Comparison of ENCODE assay signal across 26 cellular contexts in the genomic region with DNA sequence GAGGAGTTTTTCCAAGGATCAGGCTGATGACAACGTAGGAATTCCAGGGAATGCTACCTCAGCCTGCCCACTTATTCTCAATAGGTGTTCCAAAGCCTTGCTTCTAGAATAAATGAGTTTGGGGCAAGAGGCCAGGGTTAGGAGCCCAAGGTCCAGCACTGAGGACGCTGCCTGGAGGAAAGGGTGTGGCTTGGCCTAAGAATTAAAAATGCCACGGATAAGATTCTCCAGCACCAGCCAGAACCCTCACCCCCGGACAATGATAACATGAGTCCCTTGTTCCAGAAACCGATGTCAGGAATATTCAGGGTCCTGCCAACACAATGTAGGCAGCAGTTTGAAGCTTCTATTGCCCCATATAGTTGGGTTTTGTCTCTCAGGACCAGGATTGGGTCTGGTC. TPM values are rescaled to one million over a fixed set of nuclear protein-coding genes. Genes with fewer than 3 reads are reported as not detected.
DNase-seq lines count a peak whose midpoint lies in the region; ATAC-seq and TF ChIP-seq lines count a peak whose summit lies in the region.
"Had no signal": no experiment of that assay in that cellular context is flagged by ENCODE, and none has a peak within 500 bp of the region (broad histone marks: within the 10 kb centered on the region; RNA-seq: fewer than 3 reads in every experiment).

No MANE protein-coding gene starts in this region.

- peak overlapping the region; percentile 93 for H3K27ac Mint-ChIP-seq in nephron progenitor cell
- H3K27ac Mint-ChIP-seq: effector memory CD8-positive, alpha-beta T cell; T-helper 2 cell treated with Interferon-gamma antibody and Interleukin-4, amounts not matched to agents 5 μg/mL and 100 μg/mL, for 36 hours had no signal

- peaks cover 42% of the 10 kb centered on the region for H3K36me3 Mint-ChIP-seq in nephron progenitor cell (ENCODE audit: low read depth)

- peaks cover 71 to 75% of the 10 kb centered on the region in 2 experiments for H3K4me1 ChIP-seq in SK-N-SH (ENCODE audit: control insufficient read depth in 1 of 2, insufficient read depth in 2 of 2, low read depth in 1 of 2, low read length in 1 of 2)

- TF ChIP-seq RAD21 in SK-N-SH (IDR thresholded peaks at IDR 0.05; ENCODE audit: low read length), result no peak

- no peaks in the 10 kb centered on the region for H3K9me2 ChIP-seq in SK-N-SH

- no peak overlapping the region for H3K9ac ChIP-seq in SK-N-SH
- H3K9ac ChIP-seq: KMS-11 had no signal

- peaks cover 17% of the 10 kb centered on the region for H3F3A ChIP-seq in SK-N-SH (replicated peaks; ENCODE audit: insufficient read depth)

- H3K27me3 ChIP-seq in SK-N-SH (ENCODE audit: insufficient read depth), result no peaks in the 10 kb centered on the region
- H3K27me3 ChIP-seq: sigmoid colon, SJSA1 had no signal

- POLR2A ChIA-PET in SK-N-SH (lab: Yijun Ruan, JAX), result interaction anchor here (1.1 kb wide), 1 partner anchor 142 kb away, joined by 4 read pairs; no protein-coding TSS in a partner anchor

- H3K4me2 ChIP-seq in SK-N-SH, result peak overlapping the region; percentile 61; the same call in 1 of the 2 replicates
- H3K4me2 ChIP-seq: KMS-11 had no signal

- no peak overlapping the region for H3K4me3 Mint-ChIP-seq in nephron progenitor cell
- H3K4me3 Mint-ChIP-seq: effector memory CD8-positive, alpha-beta T cell; T-helper 2 cell treated with Interferon-gamma antibody and Interleukin-4, amounts not matched to agents 5 μg/mL and 100 μg/mL, for 36 hours had no signal

- DNase-seq in SK-N-SH (no peak), Right ventricle myocardium superior (no peak), nephron progenitor cell (no peak), NCI-H1694 treated with DMSO at 0.1 percent for 48 hours (lab: John Stamatoyannopoulos, UW) (no peak), MV-4-11 (lab: John Stamatoyannopoulos, UW) (no peak)
- DNase-seq in activated CD8-positive, alpha-beta memory T cell treated with anti-CD3 and anti-CD28 coated beads, Interleukin-2, amount 50 U/mL, for 4 hours, result no peak
- DNase-seq in activated naive CD4-positive, alpha-beta T cell treated with Interleukin-2 at 50 U/mL for 16 hours, result no peak
- DNase-seq: activated gamma-delta T cell; amygdala; cerebellar nuclear complex; effector memory CD8-positive, alpha-beta T cell; H9; hypothalamus; kidney; NCI-H1092; NCI-H526 treated with DMSO at 0.1 percent for 48 hours; nucleus accumbens; OCI-M1; sigmoid colon; stimulated activated CD4-positive, alpha-beta T cell treated with anti-CD3 and anti-CD28 coated beads, Interleukin-2, amount 100 ng/mL, for 24 hours had no signal

- peaks cover 96% of the 10 kb centered on the region for H3K4me1 Mint-ChIP-seq in nephron progenitor cell

- intact Hi-C loops in Right ventricle myocardium superior (cut with DNase I), result loop anchor here (10.0 kb wide), 1 partner anchor 162 kb away; no protein-coding TSS in a partner anchor

- ATAC-seq in SK-N-SH treated with all-trans-retinoic acid at 6 μM for 48 hours (no peak), Right ventricle myocardium superior (ENCODE audit: poor library complexity) (peak; percentile 34)
- ATAC-seq: activated CD4-positive, CD25-positive, alpha-beta regulatory T cell treated with anti-CD3 and anti-CD28 coated beads, Interleukin-2, amount 50 U/mL, for 24 hours; effector memory CD8-positive, alpha-beta T cell had no signal

- H3K9me3 ChIP-seq in SK-N-SH, result no peaks in the 10 kb centered on the region
- H3K9me3 ChIP-seq: sigmoid colon, SJSA1 had no signal

- H3K79me2 ChIP-seq in SK-N-SH (ENCODE audit: insufficient read depth), result peaks cover 100% of the 10 kb centered on the region

- WGBS in SK-N-SH (ENCODE audit: low lambda C conversion rate), result 79% methylated on average over 5 of the region's 5 CpGs

- H2AFZ ChIP-seq in SK-N-SH (ENCODE audit: low read depth), result no peak overlapping the region

- TF ChIP-seq EP300 in SK-N-SH (IDR thresholded peaks at IDR 0.05; ENCODE audit: borderline replicate concordance in 1 of 2, low read depth in 1 of 2, low read length in 1 of 2), result no peak

- no peaks in the 10 kb centered on the region for H3K27me3 Mint-ChIP-seq in nephron progenitor cell (ENCODE audit: low read depth, poor library complexity)

- CTCF ChIA-PET in SK-N-SH (lab: Yijun Ruan, JAX), result interaction anchor here (0.6 to 1.6 kb wide), 8 partner anchors 28 to 305 kb away, joined by 3 to 8 read pairs (median 3); no protein-coding TSS in a partner anchor

- TF ChIP-seq CTCF in SK-N-SH (IDR thresholded peaks at IDR 0.05), result no peak
- TF ChIP-seq CTCF in nephron progenitor cell (IDR thresholded peaks at IDR 0.05), result no peak

- peak overlapping the region; percentile 67 to 80 for H3K27ac ChIP-seq in SK-N-SH (ENCODE audit: low read depth in 2 of 2, low read length in 1 of 2)
- H3K27ac ChIP-seq: 22Rv1, KMS-11 had no signal

- no peaks in the 10 kb centered on the region for H3K9me3 Mint-ChIP-seq in nephron progenitor cell
- H3K9me3 Mint-ChIP-seq: effector memory CD8-positive, alpha-beta T cell; H9; T-helper 2 cell treated with Interferon-gamma antibody and Interleukin-4, amounts not matched to agents 5 μg/mL and 100 μg/mL, for 36 hours had no signal

- peaks cover 39 to 42% of the 10 kb centered on the region in 2 experiments for H3K36me3 ChIP-seq in SK-N-SH (replicated peaks in 1 of 2; ENCODE audit: control insufficient read depth in 1 of 2, insufficient read depth in 2 of 2, low read length in 1 of 2)
- H3K36me3 ChIP-seq: sigmoid colon had no signal

- peaks cover 100% of the 10 kb centered on the region for H4K20me1 ChIP-seq in SK-N-SH (ENCODE audit: insufficient read depth)

- 0 out of 4 replicates have a peak overlapping the region, but pooled peaks of 1 of the 2 experiments have one; percentile 12 for H3K4me3 ChIP-seq in SK-N-SH (ENCODE audit: low read depth in 2 of 2, low read length in 1 of 2)
- H3K4me3 ChIP-seq: sigmoid colon, SJSA1 had no signal

TF ChIP-seq in SK-N-SH, 30 proteins besides CTCF, POLR2A, EP300 and RAD21 (continues in another document):
- TF ChIP-seq POLR2AphosphoS5 (IDR thresholded peaks at IDR 0.05; ENCODE audit: low read depth, low read length) (no peak), NFIC (IDR thresholded peaks at IDR 0.05; ENCODE audit: borderline replicate concordance) (no peak), FOSL2 (IDR thresholded peaks at IDR 0.05; ENCODE audit: borderline replicate concordance, low read depth) (no peak), FOXJ3 (CRISPR knock-in tag; IDR thresholded peaks at IDR 0.05) (no peak), RCOR1 (IDR thresholded peaks at IDR 0.05; ENCODE audit: low read length) (no peak), YY1 (IDR thresholded peaks at IDR 0.05; ENCODE audit: low read depth) (no peak), NRF1 (IDR thresholded peaks at IDR 0.05; ENCODE audit: low read depth, low read length) (no peak), CHD2 (IDR thresholded peaks at IDR 0.05; ENCODE audit: low read length, partially characterized antibody) (no peak), JUND (IDR thresholded peaks at IDR 0.05) (no peak), USF1 (IDR thresholded peaks at IDR 0.05; ENCODE audit: borderline replicate concordance, low read depth) (no peak)

TF ChIP-seq in SK-N-SH treated with all-trans-retinoic acid at 6 μM for 48 hours, 23 proteins besides CTCF, POLR2A, EP300 and RAD21 (continues in another document):
- TF ChIP-seq, protein P1, sequence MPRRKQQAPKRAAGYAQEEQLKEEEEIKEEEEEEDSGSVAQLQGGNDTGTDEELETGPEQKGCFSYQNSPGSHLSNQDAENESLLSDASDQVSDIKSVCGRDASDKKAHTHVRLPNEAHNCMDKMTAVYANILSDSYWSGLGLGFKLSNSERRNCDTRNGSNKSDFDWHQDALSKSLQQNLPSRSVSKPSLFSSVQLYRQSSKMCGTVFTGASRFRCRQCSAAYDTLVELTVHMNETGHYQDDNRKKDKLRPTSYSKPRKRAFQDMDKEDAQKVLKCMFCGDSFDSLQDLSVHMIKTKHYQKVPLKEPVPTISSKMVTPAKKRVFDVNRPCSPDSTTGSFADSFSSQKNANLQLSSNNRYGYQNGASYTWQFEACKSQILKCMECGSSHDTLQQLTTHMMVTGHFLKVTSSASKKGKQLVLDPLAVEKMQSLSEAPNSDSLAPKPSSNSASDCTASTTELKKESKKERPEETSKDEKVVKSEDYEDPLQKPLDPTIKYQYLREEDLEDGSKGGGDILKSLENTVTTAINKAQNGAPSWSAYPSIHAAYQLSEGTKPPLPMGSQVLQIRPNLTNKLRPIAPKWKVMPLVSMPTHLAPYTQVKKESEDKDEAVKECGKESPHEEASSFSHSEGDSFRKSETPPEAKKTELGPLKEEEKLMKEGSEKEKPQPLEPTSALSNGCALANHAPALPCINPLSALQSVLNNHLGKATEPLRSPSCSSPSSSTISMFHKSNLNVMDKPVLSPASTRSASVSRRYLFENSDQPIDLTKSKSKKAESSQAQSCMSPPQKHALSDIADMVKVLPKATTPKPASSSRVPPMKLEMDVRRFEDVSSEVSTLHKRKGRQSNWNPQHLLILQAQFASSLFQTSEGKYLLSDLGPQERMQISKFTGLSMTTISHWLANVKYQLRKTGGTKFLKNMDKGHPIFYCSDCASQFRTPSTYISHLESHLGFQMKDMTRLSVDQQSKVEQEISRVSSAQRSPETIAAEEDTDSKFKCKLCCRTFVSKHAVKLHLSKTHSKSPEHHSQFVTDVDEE (CRISPR knock-in tag; IDR thresholded peaks at IDR 0.05), result no peak
- no peak for TF ChIP-seq ZNF70 (CRISPR knock-in tag; IDR thresholded peaks at IDR 0.05)
- no peak for TF ChIP-seq ZC3H10 (CRISPR knock-in tag; IDR thresholded peaks at IDR 0.05)
- no peak for TF ChIP-seq OSR1 (CRISPR knock-in tag; IDR thresholded peaks at IDR 0.05)
- TF ChIP-seq SNAI2 (CRISPR knock-in tag; IDR thresholded peaks at IDR 0.05), result no peak
- TF ChIP-seq ZFP30 (CRISPR knock-in tag; IDR thresholded peaks at IDR 0.05), result no peak
- no peak for TF ChIP-seq PPARA (CRISPR knock-in tag; IDR thresholded peaks at IDR 0.05; ENCODE audit: borderline replicate concordance)
- no peak for TF ChIP-seq ARNTL (CRISPR knock-in tag; IDR thresholded peaks at IDR 0.05; ENCODE audit: borderline replicate concordance, low read depth)
- no peak for TF ChIP-seq RARB (CRISPR knock-in tag; IDR thresholded peaks at IDR 0.05)
- TF ChIP-seq ZNF8 (CRISPR knock-in tag; IDR thresholded peaks at IDR 0.05), result no peak
- no peak for TF ChIP-seq CREB5 (CRISPR knock-in tag; IDR thresholded peaks at IDR 0.05; ENCODE audit: low read depth)

RNA-seq across cellular contexts. Expression of gene SPRY4, which starts 7.6 kb away (rescaled TPM):
- polyA plus RNA-seq in SK-N-SH (2012; rRNA removed), result 12.2 and 18.0 TPM in 2 replicates
- polyA plus RNA-seq in SK-N-SH (2012; cell fraction: cytosol; rRNA removed), result 6.7 and 9.0 TPM in 2 replicates
- polyA plus RNA-seq in SK-N-SH (2012; cell fraction: nucleus; rRNA removed), result 49.5 and 71.0 TPM in 2 replicates
- total RNA-seq in Right ventricle myocardium superior, result 9.7 TPM
